Comparison of ENCODE assay signal across 2 cellular contexts in genomic region chr5:17114233-17114632, GRCh38.
TF ChIP-seq lines count a peak whose summit lies in the region.

No MANE protein-coding gene starts in this region.

TF ChIP-seq in SK-N-SH, 30 proteins besides CTCF, POLR2A, EP300 and RAD21 (continued from another document):
- TF ChIP-seq REST (IDR thresholded peaks at IDR 0.05; ENCODE audit: low read depth, low read length), result no peak
- no peak for TF ChIP-seq JUND (IDR thresholded peaks at IDR 0.05)
- no peak for TF ChIP-seq RCOR1 (IDR thresholded peaks at IDR 0.05; ENCODE audit: low read length)
- no peak for TF ChIP-seq TCF12 (IDR thresholded peaks at IDR 0.05)
- no peak for TF ChIP-seq SIN3A (IDR thresholded peaks at IDR 0.05; ENCODE audit: borderline replicate concordance, low read depth, low read length)
- no peak for TF ChIP-seq YY1 (IDR thresholded peaks at IDR 0.05; ENCODE audit: low read depth)
- TF ChIP-seq FOSL2 (IDR thresholded peaks at IDR 0.05; ENCODE audit: borderline replicate concordance, low read depth), result no peak
- no peak for TF ChIP-seq SMC3 (IDR thresholded peaks at IDR 0.05; ENCODE audit: low read depth, low read length)

TF ChIP-seq in SK-N-SH treated with all-trans-retinoic acid at 6 μM for 48 hours, 23 proteins besides CTCF, POLR2A, EP300 and RAD21 (continued from another document):
- TF ChIP-seq BACH2 (CRISPR knock-in tag; IDR thresholded peaks at IDR 0.05; ENCODE audit: borderline replicate concordance) (no peak), TSHZ2 (CRISPR knock-in tag; IDR thresholded peaks at IDR 0.05) (no peak)
